In genomic region chr1:29474274-29474824, GRCh38 we compare ENCODE assay signal across 22 cellular contexts.
"Had no signal": no experiment of that assay in that cellular context is flagged by ENCODE, and none has a peak within 500 bp of the region (broad histone marks: within the 10 kb centered on the region; RNA-seq: fewer than 3 reads in every experiment).

No MANE protein-coding gene starts in this region.

- H3K9me3 Mint-ChIP-seq: activated CD4-positive, alpha-beta T cell treated with anti-CD3 and anti-CD28 coated beads, Interleukin-2, amount 10 ng/mL, durations not matched to agents 7 days and 5 days; activated naive CD4-positive, alpha-beta T cell treated with anti-CD3 and anti-CD28 coated beads for 36 hours; activated T-cell treated with anti-CD3 and anti-CD28 coated beads, Interleukin-2, amount 50 U/mL, for 4 hours; brain; neural crest cell; stimulated activated naive CD8-positive, alpha-beta T cell treated with anti-CD3 and anti-CD28 coated beads, Interleukin-15, Interleukin-2, amounts not matched to agents 100 ng/mL and 50 ng/mL, for 24 hours had no signal

- H3K36me3 ChIP-seq: left ventricle myocardium inferior, prostate gland, right atrium auricular region, suprapubic skin, transverse colon, vagina had no signal

- H3K27me3 ChIP-seq: right atrium auricular region, vagina had no signal

- H3K4me1 ChIP-seq: left ventricle myocardium inferior, prostate gland, right atrium auricular region, suprapubic skin, transverse colon, vagina had no signal

- H3K4me3 ChIP-seq: left ventricle myocardium inferior, prostate gland, right atrium auricular region, skin epidermis, suprapubic skin, transverse colon, vagina had no signal

- H3K27ac ChIP-seq: left ventricle myocardium inferior, prostate gland, right atrium auricular region, skin epidermis, suprapubic skin, transverse colon, vagina had no signal

- H3K4me1 Mint-ChIP-seq: activated CD4-positive, alpha-beta T cell treated with anti-CD3 and anti-CD28 coated beads, Interleukin-2, amount 10 ng/mL, durations not matched to agents 7 days and 5 days; naive B cell had no signal

- H3K4me3 Mint-ChIP-seq: activated CD4-positive, alpha-beta T cell treated with anti-CD3 and anti-CD28 coated beads, Interleukin-2, amount 10 ng/mL, durations not matched to agents 7 days and 5 days; activated naive CD4-positive, alpha-beta T cell treated with anti-CD3 and anti-CD28 coated beads for 36 hours; activated T-cell treated with anti-CD3 and anti-CD28 coated beads, Interleukin-2, amount 50 U/mL, for 4 hours; brain; naive B cell; neural crest cell; stimulated activated naive CD8-positive, alpha-beta T cell treated with anti-CD3 and anti-CD28 coated beads, Interleukin-15, Interleukin-2, amounts not matched to agents 100 ng/mL and 50 ng/mL, for 24 hours had no signal

- H3K9me3 ChIP-seq: left ventricle myocardium inferior, prostate gland, right atrium auricular region, suprapubic skin, transverse colon, vagina had no signal

- H3K36me3 Mint-ChIP-seq: brain, naive B cell had no signal

- H3K27ac Mint-ChIP-seq: activated CD4-positive, alpha-beta T cell treated with anti-CD3 and anti-CD28 coated beads, Interleukin-2, amount 10 ng/mL, durations not matched to agents 7 days and 5 days; stimulated activated naive CD8-positive, alpha-beta T cell treated with anti-CD3 and anti-CD28 coated beads, Interleukin-15, Interleukin-2, amounts not matched to agents 100 ng/mL and 50 ng/mL, for 24 hours had no signal

- DNase-seq: activated CD4-positive, alpha-beta T cell treated with anti-CD3 and anti-CD28 coated beads, Interleukin-2, amount 10 ng/mL, durations not matched to agents 7 days and 5 days; activated CD8-positive, alpha-beta memory T cell treated with anti-CD3 and anti-CD28 coated beads, Interleukin-2, amount 50 U/mL, for 4 hours; activated naive CD4-positive, alpha-beta T cell treated with anti-CD3 and anti-CD28 coated beads for 36 hours; activated T-cell treated with anti-CD3 and anti-CD28 coated beads, Interleukin-2, amount 50 U/mL, for 4 hours; anterior cingulate cortex; central memory CD4-positive, alpha-beta T cell; erythroblast; foreskin melanocyte; kidney glomerular epithelial cell; left ventricle myocardium inferior; mammary epithelial cell; naive B cell; transverse colon had no signal

- ATAC-seq: activated CD4-positive, CD25-positive, alpha-beta regulatory T cell treated with anti-CD3 and anti-CD28 coated beads, Interleukin-2, amount 50 U/mL, for 24 hours; activated T-cell treated with anti-CD3 and anti-CD28 coated beads, Interleukin-2, amount 50 U/mL, for 4 hours had no signal
